In genomic region chr2:176682278-176682677, GRCh38 we compare ENCODE assay signal across 21 cellular contexts.
DNase-seq lines count a peak whose midpoint lies in the region; ATAC-seq and TF ChIP-seq lines count a peak whose summit lies in the region.
"Had no signal": no experiment of that assay in that cellular context is flagged by ENCODE, and none has a peak within 500 bp of the region (broad histone marks: within the 10 kb centered on the region; RNA-seq: fewer than 3 reads in every experiment).

No MANE protein-coding gene starts in this region.

- POLR2A ChIA-PET in Caco-2 (lab: Charles Lee), result no interaction called here

- no peak overlapping the region for H3K4me3 ChIP-seq in cardiac muscle cell
- no peak overlapping the region for H3K4me3 ChIP-seq in cardiac fibroblast (replicated peaks in 1 of 2; ENCODE audit: low read depth in 2 of 2, low read length in 2 of 2)
- H3K4me3 ChIP-seq in Caco-2 (ENCODE audit: low read depth, low read length), result no peak overlapping the region
- H3K4me3 ChIP-seq: dorsolateral prefrontal cortex, GM12878, tibial artery had no signal

- no peaks in the 10 kb centered on the region for H3K4me1 Mint-ChIP-seq in Caco-2 (ENCODE audit: low read depth, unreplicated experiment)
- H3K4me1 Mint-ChIP-seq: stimulated activated effector memory CD8-positive, alpha-beta T cell treated with anti-CD3 and anti-CD28 coated beads, Interleukin-12 subunit alpha, Interleukin-12 subunit beta, amount 100 ng/mL, for 72 hours had no signal

- no peak for TF ChIP-seq CTCF in cardiac muscle cell (IDR thresholded peaks at IDR 0.05; ENCODE audit: low read depth, low read length)
- TF ChIP-seq CTCF in cardiac fibroblast (IDR thresholded peaks at IDR 0.05; ENCODE audit: low read depth, low read length), result no peak
- no peak for TF ChIP-seq CTCF in Caco-2 (IDR thresholded peaks at IDR 0.05; ENCODE audit: insufficient read depth in 1 of 2, low read depth in 1 of 2, low read length in 1 of 2, severe bottlenecking in 1 of 2, unreplicated experiment in 1 of 2)

- no peaks in the 10 kb centered on the region for H3K36me3 Mint-ChIP-seq in Caco-2 (ENCODE audit: insufficient read depth, unreplicated experiment)
- H3K36me3 Mint-ChIP-seq: stimulated activated effector memory CD8-positive, alpha-beta T cell treated with anti-CD3 and anti-CD28 coated beads, Interleukin-12 subunit alpha, Interleukin-12 subunit beta, amount 100 ng/mL, for 72 hours had no signal

- ATAC-seq in Right ventricle myocardium inferior (no peak), HG03520 (IDR thresholded peaks at IDR 0.05; ENCODE audit: unreplicated experiment) (no peak)
- ATAC-seq: GM12878; stimulated activated effector memory CD8-positive, alpha-beta T cell treated with anti-CD3 and anti-CD28 coated beads, Interleukin-12 subunit alpha, Interleukin-12 subunit beta, amount 100 ng/mL, for 72 hours had no signal

- no peaks in the 10 kb centered on the region for H3K9me3 Mint-ChIP-seq in Caco-2 (ENCODE audit: unreplicated experiment)
- H3K9me3 Mint-ChIP-seq: CD4-positive, alpha-beta T cell; stimulated activated effector memory CD8-positive, alpha-beta T cell treated with anti-CD3 and anti-CD28 coated beads, Interleukin-12 subunit alpha, Interleukin-12 subunit beta, amount 100 ng/mL, for 72 hours; T-helper 2 cell treated with Interferon-gamma antibody and Interleukin-4, amounts not matched to agents 5 μg/mL and 100 μg/mL, for 36 hours had no signal

- BruUV-seq in Caco-2 (replicated peaks; lab: Mats Ljungman, UMichigan), result no TSS peak

- CTCF ChIA-PET in Caco-2 (lab: Charles Lee), result no interaction called here

- H3K4me1 ChIP-seq in cardiac muscle cell (ENCODE audit: low read depth), result peaks cover 60% of the 10 kb centered on the region
- H3K4me1 ChIP-seq in Caco-2, result peaks cover 8% of the 10 kb centered on the region; the same call in 1 of the 2 replicates

- H3K9me3 ChIP-seq in cardiac muscle cell (ENCODE audit: low read depth), result no peaks in the 10 kb centered on the region
- H3K9me3 ChIP-seq in Caco-2, result no peaks in the 10 kb centered on the region
- H3K9me3 ChIP-seq: tibial artery had no signal

- peak overlapping the region; percentile 88 for H3K27ac ChIP-seq in cardiac muscle cell

- no peaks in the 10 kb centered on the region for H3K27me3 ChIP-seq in cardiac muscle cell
- no peaks in the 10 kb centered on the region for H3K27me3 ChIP-seq in Caco-2 (replicated peaks; ENCODE audit: control insufficient read depth, insufficient read depth, low read length)
- H3K27me3 ChIP-seq: tibial artery had no signal

- H3K27ac Mint-ChIP-seq in Caco-2 (ENCODE audit: unreplicated experiment), result no peak overlapping the region
- H3K27ac Mint-ChIP-seq: CD4-positive, alpha-beta T cell; stimulated activated effector memory CD8-positive, alpha-beta T cell treated with anti-CD3 and anti-CD28 coated beads, Interleukin-12 subunit alpha, Interleukin-12 subunit beta, amount 100 ng/mL, for 72 hours; T-helper 2 cell treated with Interferon-gamma antibody and Interleukin-4, amounts not matched to agents 5 μg/mL and 100 μg/mL, for 36 hours had no signal

- H3K36me3 ChIP-seq in cardiac muscle cell, result no peaks in the 10 kb centered on the region
- no peaks in the 10 kb centered on the region for H3K36me3 ChIP-seq in Caco-2 (ENCODE audit: control insufficient read depth, insufficient read depth, low read length)
- H3K36me3 ChIP-seq: tibial artery had no signal

- intact Hi-C loops in Right ventricle myocardium inferior (cut with DNase I), result no loop called here
- intact Hi-C loops in Caco-2 (cut with micrococcal nuclease; ENCODE audit: unreplicated experiment), result no loop called here

- DNase-seq in cardiac muscle cell (ENCODE audit: low read depth in 1 of 2, low spot score in 1 of 2), result peak in 1 of 2 donors; percentile 22
- DNase-seq in Right ventricle myocardium inferior (ENCODE audit: missing footprints), result no peak
- peak; percentile 13 to 19 for DNase-seq in cardiac fibroblast (ENCODE audit: low read depth in 2 of 2)
- DNase-seq in myocyte (ENCODE audit: low read depth), result peak; percentile 4
- DNase-seq in activated T-cell treated with anti-CD3 and anti-CD28 coated beads for 4 hours, result no peak
- no peak for DNase-seq in cerebellum (ENCODE audit: low spot score)
- DNase-seq in Caco-2, result no peak
- DNase-seq: 8988T; activated CD4-positive, alpha-beta T cell treated with anti-CD3 and anti-CD28 coated beads for 48 hours; activated CD8-positive, alpha-beta memory T cell treated with anti-CD3 and anti-CD28 coated beads, Interleukin-2, amount 50 U/mL, for 4 hours; CD4-positive, alpha-beta T cell; dorsolateral prefrontal cortex; kidney glomerular epithelial cell; NCI-H1417 treated with DMSO at 0.1 percent for 48 hours; NCI-H446; SHP77 treated with DMSO at 0.1 percent for 48 hours; tibial artery had no signal

- H3K4me3 Mint-ChIP-seq in Caco-2 (ENCODE audit: unreplicated experiment), result no peak overlapping the region
- H3K4me3 Mint-ChIP-seq: CD4-positive, alpha-beta T cell; stimulated activated effector memory CD8-positive, alpha-beta T cell treated with anti-CD3 and anti-CD28 coated beads, Interleukin-12 subunit alpha, Interleukin-12 subunit beta, amount 100 ng/mL, for 72 hours; T-helper 2 cell treated with Interferon-gamma antibody and Interleukin-4, amounts not matched to agents 5 μg/mL and 100 μg/mL, for 36 hours had no signal

- H3K27me3 Mint-ChIP-seq in Caco-2 (ENCODE audit: insufficient read depth, unreplicated experiment), result peaks cover 7% of the 10 kb centered on the region

Comparison
In these comparisons a context has a peak if more than half of its experiments do, and no peak if none do; other contexts are left out.
1. DNase-seq: peak in cardiac fibroblast (2 of 2) and myocyte (single experiment); none in Right ventricle myocardium inferior (single experiment), activated T-cell treated with anti-CD3 and anti-CD28 coated beads for 4 hours (single experiment), cerebellum (single experiment) and Caco-2 (0 of 2).